Comparison of ENCODE assay signal across 10 cellular contexts in the genomic region with DNA sequence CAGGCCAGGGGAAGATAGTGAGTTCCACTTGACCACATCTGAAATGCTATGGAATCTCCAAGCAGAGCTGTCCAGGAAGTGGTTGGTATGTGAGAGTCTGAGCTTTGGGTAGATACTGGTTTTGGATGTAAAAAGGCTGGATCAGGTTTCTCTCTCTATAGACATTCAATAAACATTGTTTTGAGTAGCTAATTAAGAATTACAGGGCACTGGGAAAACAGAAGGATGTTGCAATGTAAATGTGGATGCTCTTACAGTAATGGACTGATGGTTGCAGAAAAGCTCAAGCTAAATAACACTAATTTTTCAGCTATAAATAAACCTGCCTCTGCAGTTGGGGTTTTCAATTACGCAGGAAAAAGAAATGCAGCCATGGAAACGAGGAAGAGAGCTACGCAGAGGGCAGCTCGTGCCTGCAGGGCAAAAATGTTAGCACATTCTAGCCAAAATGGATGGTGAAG. TPM values are rescaled to one million over a fixed set of nuclear protein-coding genes. Genes with fewer than 3 reads are reported as not detected.
DNase-seq lines count a peak whose midpoint lies in the region; FAIRE-seq and TF ChIP-seq lines count a peak whose summit lies in the region.
"Had no signal": no experiment of that assay in that cellular context is flagged by ENCODE, and none has a peak within 500 bp of the region (broad histone marks: within the 10 kb centered on the region; RNA-seq: fewer than 3 reads in every experiment).

No MANE protein-coding gene starts in this region.

- H4K8ac ChIP-seq in neuronal stem cell (ENCODE audit: low read depth, low read length): no peak overlapping the region

- no peak overlapping the region for H2BK120ac ChIP-seq in neuronal stem cell (ENCODE audit: low read depth, low read length)

- in situ Hi-C loops in GM23248 (cut with MboI): loop anchor here (10.0 to 25.0 kb wide), 2 partner anchors 403 to 634 kb away; a partner anchor contains a TSS

- H4K20me1 ChIP-seq in GM23248 (ENCODE audit: insufficient read depth): no peaks in the 10 kb centered on the region

- H3K9ac ChIP-seq in GM23248: no peak overlapping the region
- no peak overlapping the region for H3K9ac ChIP-seq in neuronal stem cell (ENCODE audit: low read depth, low read length, poor library complexity)

- no peak for TF ChIP-seq POLR2A in GM12891 (IDR thresholded peaks at IDR 0.05; ENCODE audit: low read depth, low read length)
- TF ChIP-seq POLR2A in stomach (IDR thresholded peaks at IDR 0.05): no peak
- TF ChIP-seq POLR2A in erythroblast (IDR thresholded peaks at IDR 0.05; ENCODE audit: low read length): no peak

- no peak for TF ChIP-seq CTCF in choroid plexus epithelial cell (conservative IDR thresholded peaks at IDR 0.05; ENCODE audit: low read depth, low read length)
- no peak for TF ChIP-seq CTCF in stomach (IDR thresholded peaks at IDR 0.05)

- 48 to 64% methylated on average over 4 of the region's 4 CpGs for whole genome bisulfite sequencing in GM23248 (ENCODE audit: low coverage in 1 of 2, low lambda C conversion rate in 2 of 2, missing lambda C conversion rate in 2 of 2), 2 experiments
- no CpG with 5 or more reads among the region's 4 CpGs for WGBS in neuronal stem cell (ENCODE audit: extremely low coverage in 2 of 2, insufficient read length in 2 of 2, insufficient replicate concordance in 1 of 2), 2 donors
- 41 to 68% (median 56%) methylated on average over 4 of the region's 4 CpGs for WGBS in stomach, 5 donors

- H2AFZ ChIP-seq in GM23248: no peak overlapping the region
- H2AFZ ChIP-seq in neuronal stem cell (ENCODE audit: low read length): peak overlapping the region; percentile 70

- no peaks in the 10 kb centered on the region for H3K79me1 ChIP-seq in neuronal stem cell (ENCODE audit: low read depth, low read length)

- H3K23ac ChIP-seq in neuronal stem cell (ENCODE audit: low read depth, low read length, poor library complexity): no peak overlapping the region

- peak; percentile 47 for DNase-seq in GM23248
- peak; percentile 28 for DNase-seq in NCI-H2196 (lab: John Stamatoyannopoulos, UW; ENCODE audit: unreplicated experiment)
- peak; percentile 70 for DNase-seq in choroid plexus epithelial cell (ENCODE audit: low read depth)
- DNase-seq in neuronal stem cell (ENCODE audit: low spot score): no peak
- no peak for DNase-seq in GM12891 (ENCODE audit: insufficient read length, low spot score)
- DNase-seq in stomach: no peak
- no peak for DNase-seq in erythroblast (lab: John Stamatoyannopoulos, UW)
- DNase-seq in NCI-H2171 treated with DMSO at 0.1 percent for 48 hours (lab: John Stamatoyannopoulos, UW): no peak
- DNase-seq: colonic mucosa had no signal

- H3K4me3 ChIP-seq in GM23248 (no peak overlapping the region), choroid plexus epithelial cell (ENCODE audit: low read depth, low read length) (no peak overlapping the region), neuronal stem cell (ENCODE audit: low read length in 2 of 2) (no peak overlapping the region), stomach (no peak overlapping the region)
- H3K4me3 ChIP-seq: colonic mucosa had no signal

- no peak overlapping the region for H4K91ac ChIP-seq in neuronal stem cell (ENCODE audit: low read depth, low read length, poor library complexity)

- no peaks in the 10 kb centered on the region for H3K9me2 ChIP-seq in GM23248 (ENCODE audit: insufficient read depth)

- H3K79me2 ChIP-seq in GM23248 (ENCODE audit: insufficient read depth): no peaks in the 10 kb centered on the region

- no peaks in the 10 kb centered on the region for H3K4me1 ChIP-seq in GM23248 (ENCODE audit: insufficient read depth)
- H3K4me1 ChIP-seq in neuronal stem cell (ENCODE audit: control insufficient read depth in 2 of 2, insufficient read depth in 1 of 2, low read depth in 1 of 2, low read length in 2 of 2): peaks cover 8 to 29% of the 10 kb centered on the region in 2 donors
- H3K4me1 ChIP-seq in stomach: peaks cover 0 to 34% (median 20%) of the 10 kb centered on the region in 4 donors

- no peak overlapping the region for H2BK15ac ChIP-seq in neuronal stem cell (ENCODE audit: low read length)

- H3K27ac ChIP-seq in GM23248: peak overlapping the region; percentile 26
- H3K27ac ChIP-seq in neuronal stem cell (replicated peaks; ENCODE audit: low read length): no peak overlapping the region
- no peak overlapping the region for H3K27ac ChIP-seq in stomach
- H3K27ac ChIP-seq: colonic mucosa had no signal

- H2AK5ac ChIP-seq in neuronal stem cell (ENCODE audit: low read depth, low read length): no peak overlapping the region

- no peak overlapping the region for H2BK5ac ChIP-seq in neuronal stem cell (ENCODE audit: low read length)

- TF ChIP-seq EP300 in stomach (IDR thresholded peaks at IDR 0.05): no peak

- no peak overlapping the region for H2BK12ac ChIP-seq in neuronal stem cell (ENCODE audit: low read length)

- H3F3A ChIP-seq in GM23248 (ENCODE audit: insufficient read depth): peaks cover 10% of the 10 kb centered on the region

- no peak overlapping the region for H3K4ac ChIP-seq in neuronal stem cell (ENCODE audit: low read length)

- no peaks in the 10 kb centered on the region for H3K9me3 ChIP-seq in GM23248 (ENCODE audit: low read depth)
- H3K9me3 ChIP-seq in neuronal stem cell (replicated peaks in 1 of 2; ENCODE audit: control insufficient read depth in 2 of 2, insufficient read depth in 1 of 2, low read depth in 1 of 2, low read length in 2 of 2): no peaks in the 10 kb centered on the region
- H3K9me3 ChIP-seq in stomach: no peaks in the 10 kb centered on the region
- H3K9me3 ChIP-seq: colonic mucosa had no signal

- FAIRE-seq in GM12891 (lab: Jason Lieb, UNC): no peak
- FAIRE-seq: HepG2 had no signal

- no peak overlapping the region for H3K18ac ChIP-seq in neuronal stem cell (ENCODE audit: low read length)

- no peaks in the 10 kb centered on the region for H3K27me3 ChIP-seq in GM23248 (replicated peaks; ENCODE audit: insufficient read depth)
- H3K27me3 ChIP-seq in neuronal stem cell (ENCODE audit: control insufficient read depth in 3 of 3, insufficient read depth in 3 of 3, low read depth in 1 of 3, low read length in 3 of 3): no peaks in the 10 kb centered on the region
- no peaks in the 10 kb centered on the region for H3K27me3 ChIP-seq in stomach
- H3K27me3 ChIP-seq: colonic mucosa had no signal

- no peak overlapping the region for H3K4me2 ChIP-seq in GM23248 (ENCODE audit: unreplicated experiment)
- no peak overlapping the region for H3K4me2 ChIP-seq in neuronal stem cell (ENCODE audit: insufficient read depth, low read length, poor library complexity, severe bottlenecking)

- no peak overlapping the region for H3K14ac ChIP-seq in neuronal stem cell (ENCODE audit: low read length)

- intact Hi-C loops in stomach (cut with DNase I; ENCODE audit: low total_unique reads): no loop called here

- no peaks in the 10 kb centered on the region for H3K36me3 ChIP-seq in GM23248 (ENCODE audit: low read depth)
- no peaks in the 10 kb centered on the region for H3K36me3 ChIP-seq in neuronal stem cell (replicated peaks in 1 of 2; ENCODE audit: control insufficient read depth in 2 of 2, insufficient read depth in 2 of 2, low read length in 2 of 2)
- no peaks in the 10 kb centered on the region for H3K36me3 ChIP-seq in stomach
- H3K36me3 ChIP-seq: colonic mucosa had no signal

TF ChIP-seq in GM12891, 5 proteins besides CTCF, POLR2A, EP300 and RAD21:
- TF ChIP-seq SPI1 (IDR thresholded peaks at IDR 0.05; ENCODE audit: low read depth, low read length): no peak
- no peak for TF ChIP-seq POLR2AphosphoS5 (IDR thresholded peaks at IDR 0.05; ENCODE audit: low read depth, low read length)
- no peak for TF ChIP-seq TAF1 (IDR thresholded peaks at IDR 0.05; ENCODE audit: low read depth, low read length)
- no peak for TF ChIP-seq PAX5 (IDR thresholded peaks at IDR 0.05; ENCODE audit: insufficient read depth, low read length, severe bottlenecking)
- no peak for TF ChIP-seq POU2F2 (IDR thresholded peaks at IDR 0.05; ENCODE audit: low read depth, low read length)

RNA-seq across cellular contexts. Expression of a gene that starts 13.4 kb away (rescaled TPM):
- total RNA-seq in GM23248 (2014; rRNA removed; shearing (Covaris generic)): 0.51 and 0.97 TPM in 2 replicates
- polyA plus RNA-seq in GM23248 (2016; fragmentation: Nextera tagmentation; extraction: Ambion mirVana): 0.41 and 1.2 TPM in 2 replicates
- polyA plus RNA-seq in neuronal stem cell (2013, experiment 1 of 2): 0.86 TPM
- polyA plus RNA-seq in neuronal stem cell (2013, experiment 2 of 2): 0.89 TPM
- 0.04 TPM for polyA plus RNA-seq in GM12891 (2012; ENCODE audit: low read depth, missing spikeins)
- not detected for total RNA-seq in stomach
- polyA plus RNA-seq in stomach: under 1 TPM in 1 of 3 donors, not detected in 2; 0.31 TPM
- total RNA-seq: colonic mucosa, HepG2 had no signal
- polyA plus RNA-seq: HepG2 had no signal

Comparison
In these comparisons a context has a peak if more than half of its experiments do, and no peak if none do; other contexts are left out.
1. DNase-seq: peak in GM23248 (single experiment), NCI-H2196 (single experiment) and choroid plexus epithelial cell (single experiment); none in neuronal stem cell (single experiment), GM12891 (single experiment), stomach (single experiment), erythroblast (0 of 2) and NCI-H2171 treated with DMSO at 0.1 percent for 48 hours (single experiment).